ENCODE assay signal across 7 cellular contexts in the genomic region with DNA sequence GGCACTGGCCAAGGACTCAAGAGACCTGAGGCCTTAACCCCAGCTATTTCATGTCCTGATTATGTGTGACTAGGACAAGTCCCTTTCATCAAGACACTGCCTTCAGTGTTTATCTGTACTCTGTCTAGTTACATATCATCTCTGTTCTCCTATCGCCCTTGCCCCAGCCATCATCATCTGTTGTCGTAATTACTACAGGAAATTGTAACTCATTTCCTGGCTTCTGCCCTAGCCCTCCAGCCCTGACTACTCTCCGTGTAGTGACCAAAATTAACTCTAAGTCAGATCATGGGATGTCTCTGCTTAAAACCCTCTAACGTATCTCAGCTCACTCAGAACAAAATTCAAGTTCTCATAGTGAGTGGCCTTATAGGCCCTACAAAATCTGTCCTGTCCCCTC.
"Had no signal": no experiment of that assay in that cellular context is flagged by ENCODE, and none has a peak within 500 bp of the region (broad histone marks: within the 10 kb centered on the region; RNA-seq: fewer than 3 reads in every experiment).

No MANE protein-coding gene starts in this region.

- H3K4me3 ChIP-seq: GM23338 had no signal

- FAIRE-seq: H1, H54, HTR-8/SVneo had no signal

- ATAC-seq: GM23338 had no signal

- H3K9me3 Mint-ChIP-seq: GM23338 had no signal

- H3K4me2 ChIP-seq: GM23338 had no signal

- DNase-seq: H9, HCEC 1CT, IMR-90 had no signal

- H3K27ac Mint-ChIP-seq: GM23338, H9 had no signal

- H2AFZ ChIP-seq: GM23338 had no signal

- H3K4me3 Mint-ChIP-seq: GM23338, H9 had no signal
